ENCODE assay signal across 9 cellular contexts in the genomic region with DNA sequence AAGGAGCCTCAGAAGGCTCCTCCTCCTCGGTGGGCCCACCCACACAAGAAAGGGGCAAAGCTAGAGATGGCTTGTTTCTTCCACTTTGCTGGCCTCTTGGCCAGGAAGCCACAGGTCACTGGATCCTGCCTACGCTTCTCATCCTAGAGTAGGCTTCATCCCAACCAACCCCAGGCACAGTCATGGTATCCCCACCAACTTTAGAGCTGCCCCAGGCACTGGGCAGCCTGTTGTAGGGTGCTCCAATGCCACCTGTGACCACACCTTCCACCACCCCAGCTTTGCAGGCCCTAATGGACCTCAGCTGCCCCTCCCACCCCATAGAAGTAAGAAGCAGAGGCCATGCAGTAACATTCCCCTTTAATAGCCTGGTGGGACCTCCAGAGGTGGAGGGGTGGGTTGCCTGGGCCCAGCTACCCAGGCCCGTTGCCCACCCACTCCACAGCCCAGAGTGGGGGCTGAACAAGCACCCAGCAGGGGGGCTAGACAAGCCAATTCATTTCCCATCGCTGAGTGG. TPM values are rescaled to one million over a fixed set of nuclear protein-coding genes. Genes with fewer than 3 reads are reported as not detected.
DNase-seq lines count a peak whose midpoint lies in the region; ATAC-seq and TF ChIP-seq lines count a peak whose summit lies in the region.
"Had no signal": no experiment of that assay in that cellular context is flagged by ENCODE, and none has a peak within 500 bp of the region (broad histone marks: within the 10 kb centered on the region; RNA-seq: fewer than 3 reads in every experiment).

No MANE protein-coding gene starts in this region.

- peak overlapping the region; percentile 91 to 99 (median 96) for H3K4me3 Mint-ChIP-seq in naive B cell

- no peaks in the 10 kb centered on the region for H3K9me3 ChIP-seq in colonic mucosa

- H3K4me3 ChIP-seq in AG04449 (ENCODE audit: low read depth, low read length) = peak overlapping the region; percentile 81
- H3K4me3 ChIP-seq in LNCaP clone FGC (ENCODE audit: low read depth, low read length) = peak overlapping the region; percentile 83
- peak overlapping the region; percentile 80 for H3K4me3 ChIP-seq in colonic mucosa

- POLR2A ChIA-PET in AG04449 (lab: Yijun Ruan, JAX) = interaction anchor here (3.4 to 3.5 kb wide), 2 partner anchors 10 to 36 kb away, joined by 27 to 81 read pairs; a partner anchor contains a TSS

- no peak for TF ChIP-seq CTCF in AG04449 (IDR thresholded peaks at IDR 0.05; ENCODE audit: insufficient read depth, low read length, missing control alignments)
- TF ChIP-seq CTCF in LNCaP clone FGC (IDR thresholded peaks at IDR 0.05; ENCODE audit: control insufficient read depth, extremely low read depth, insufficient read depth) = no peak
- TF ChIP-seq CTCF in colonic mucosa (IDR thresholded peaks at IDR 0.05) = no peak

- peak overlapping the region; percentile 96 for H3K27ac ChIP-seq in colonic mucosa

- H3K27me3 Mint-ChIP-seq in naive B cell = no peaks in the 10 kb centered on the region

- H3K9ac ChIP-seq in colonic mucosa (ENCODE audit: low read depth in 2 of 2, low read length in 2 of 2) = peak overlapping the region; percentile 71 to 95

- peaks cover 11% of the 10 kb centered on the region for H3K36me3 ChIP-seq in colonic mucosa

- no peaks in the 10 kb centered on the region for H3K9me3 Mint-ChIP-seq in naive B cell

- no peak for ATAC-seq in naive B cell (ENCODE audit: low read depth in 2 of 2)
- ATAC-seq in GM18868 (IDR thresholded peaks at IDR 0.05; ENCODE audit: unreplicated experiment) = no peak
- ATAC-seq in GM18520 (IDR thresholded peaks at IDR 0.05; ENCODE audit: unreplicated experiment) = no peak

- peak overlapping the region; percentile 98 to 100 (median 100) for H3K27ac Mint-ChIP-seq in naive B cell

- CTCF ChIA-PET in AG04449 (lab: Yijun Ruan, JAX) = interaction anchor here (3.1 to 3.7 kb wide), 2 partner anchors 11 to 35 kb away, joined by 22 to 37 read pairs; a partner anchor contains a TSS

- H3K4me1 Mint-ChIP-seq in naive B cell = peaks cover 56 to 70% (median 68%) of the 10 kb centered on the region in 3 donors

- H3K4me1 ChIP-seq in colonic mucosa = peaks cover 20% of the 10 kb centered on the region

- DNase-seq in AG04449 (ENCODE audit: low read depth, low spot score) = no peak
- DNase-seq in LNCaP clone FGC (ENCODE audit: low read depth) = no peak
- DNase-seq in colonic mucosa = peak; percentile 29
- DNase-seq in naive B cell = no peak
- DNase-seq in NOMO-1 (lab: John Stamatoyannopoulos, UW; ENCODE audit: unreplicated experiment in 2 of 2) = no peak
- no peak for DNase-seq in NCI-H2171 treated with DMSO at 0.1 percent for 48 hours (lab: John Stamatoyannopoulos, UW)
- DNase-seq: NCI-H187 treated with DMSO at 0.1 percent for 48 hours had no signal

- intact Hi-C loops in colonic mucosa (cut with DNase I) = no loop called here

- peaks cover 0 to 33% of the 10 kb centered on the region in 2 donors for H3K36me3 Mint-ChIP-seq in naive B cell

- no peaks in the 10 kb centered on the region for H3K27me3 ChIP-seq in colonic mucosa

RNA-seq across cellular contexts. Expression of a gene that starts 0.5 kb away (rescaled TPM):
- total RNA-seq in colonic mucosa = 100 to 1,000 TPM; 176 to 183 TPM
- 100 to 1,000 TPM; 109 to 169 (median 122) TPM for polyA plus RNA-seq in naive B cell (ENCODE audit: low read depth in 6 of 6)

RNA-seq across cellular contexts. Expression of a gene that starts 3.0 kb away (rescaled TPM):
- total RNA-seq in colonic mucosa = 10 to 100 TPM; 63.0 to 79.4 TPM
- 10 to 100 TPM; 10.8 to 24.2 (median 16.8) TPM for polyA plus RNA-seq in naive B cell (ENCODE audit: low read depth in 6 of 6)

RNA-seq across cellular contexts. Expression of a gene that starts 11.6 kb away (rescaled TPM):
- total RNA-seq in colonic mucosa = 100 to 1,000 TPM; 205 to 412 TPM
- polyA plus RNA-seq in naive B cell (ENCODE audit: low read depth in 6 of 6) = 100 to 1,000 TPM in 1 of 6 donors, 10 to 100 TPM in 5; 25.7 to 100 (median 50.8) TPM

RNA-seq across cellular contexts. Expression of a gene that starts 17.7 kb away (rescaled TPM):
- 10 to 100 TPM; 19.3 to 39.2 TPM for total RNA-seq in colonic mucosa
- polyA plus RNA-seq in naive B cell (ENCODE audit: low read depth in 6 of 6) = 10 to 100 TPM in 2 of 6 donors, 1 to 10 TPM in 4; 6.6 to 14.8 (median 9.3) TPM

RNA-seq across cellular contexts. Expression of a gene that starts 35.8 kb away (rescaled TPM):
- total RNA-seq in colonic mucosa = 10 to 100 TPM; 13.5 to 20.2 TPM
- polyA plus RNA-seq in naive B cell (ENCODE audit: low read depth in 6 of 6) = 1 to 10 TPM; 3.3 to 6.8 (median 4.8) TPM
